Comparison of ENCODE assay signal across 8 cellular contexts in genomic region chr10:7484456-7485266, GRCh38.
A peak's percentile ranks its signal among the peaks of the same experiment; 100 is the strongest.
DNase-seq lines count a peak whose midpoint lies in the region; ATAC-seq and TF ChIP-seq lines count a peak whose summit lies in the region.

No MANE protein-coding gene starts in this region.

- H3K9ac ChIP-seq in colonic mucosa (ENCODE audit: low read depth in 2 of 2, low read length in 2 of 2) = no peak overlapping the region

- DNase-seq in colonic mucosa (peak; percentile 23), MCF 10A (ENCODE audit: unreplicated experiment) (no peak), sciatic nerve (ENCODE audit: low spot score) (no peak), HEK293T (ENCODE audit: extremely low spot score) (no peak)
- peak; percentile 27 to 30 for DNase-seq in stimulated activated CD8-positive, alpha-beta memory T cell treated with anti-CD3 and anti-CD28 coated beads, Interleukin-4, amount 100 ng/mL, for 4 hours (ENCODE audit: low read depth in 2 of 2, low spot score in 1 of 2)

- peaks cover 15% of the 10 kb centered on the region for H3K4me1 Mint-ChIP-seq in MCF 10A (ENCODE audit: insufficient read depth, unreplicated experiment)

- H3K27ac Mint-ChIP-seq in MCF 10A (ENCODE audit: low read depth, unreplicated experiment) = no peak overlapping the region

- H3K4me3 Mint-ChIP-seq in MCF 10A (ENCODE audit: unreplicated experiment) = no peak overlapping the region

- peaks cover 5% of the 10 kb centered on the region for H3K9me3 Mint-ChIP-seq in MCF 10A (ENCODE audit: unreplicated experiment)

- POLR2A ChIA-PET in MCF 10A (lab: Yijun Ruan, JAX) = no interaction called here
- POLR2A ChIA-PET in HEK293T (lab: Yijun Ruan, JAX) = no interaction called here

- H3K36me3 ChIP-seq in colonic mucosa = no peaks in the 10 kb centered on the region

- intact Hi-C loops in colonic mucosa (cut with DNase I) (no loop called here), MCF 10A (cut with micrococcal nuclease) (no loop called here), sciatic nerve (cut with DNase I) (no loop called here)

- peak; percentile 22; the same call in 1 of the 2 replicates for TF ChIP-seq POLR2A in Raji (IDR thresholded peaks at IDR 0.05; ENCODE audit: insufficient read depth, low read depth, low read length)

- no peaks in the 10 kb centered on the region for H3K36me3 Mint-ChIP-seq in MCF 10A (ENCODE audit: insufficient read depth, unreplicated experiment)

- no TSS peak for BruUV-seq in MCF 10A (replicated peaks; lab: Mats Ljungman, UMichigan)

- ATAC-seq in GM18861 (IDR thresholded peaks at IDR 0.05; ENCODE audit: unreplicated experiment) = peak; percentile 53
- peak; percentile 79 for ATAC-seq in HG02852 (IDR thresholded peaks at IDR 0.05; ENCODE audit: unreplicated experiment)
- no peak for ATAC-seq in sciatic nerve

- TF ChIP-seq CTCF in colonic mucosa (IDR thresholded peaks at IDR 0.05) (no peak), MCF 10A (IDR thresholded peaks at IDR 0.05; ENCODE audit: unreplicated experiment) (no peak)

- no peaks in the 10 kb centered on the region for H3K27me3 Mint-ChIP-seq in MCF 10A (ENCODE audit: insufficient read depth, unreplicated experiment)

- CTCF ChIA-PET in MCF 10A (lab: Yijun Ruan, JAX) (interaction anchor here (0.7 to 1.3 kb wide), 2 partner anchors 12 to 41 kb away, joined by 3 to 4 read pairs; no protein-coding TSS in a partner anchor), HEK293T (lab: Yijun Ruan, JAX) (interaction anchor here (0.7 to 0.8 kb wide), 2 partner anchors 363 to 602 kb away, joined by 3 to 4 read pairs; no protein-coding TSS in a partner anchor)

- no peak overlapping the region for H3K4me3 ChIP-seq in colonic mucosa

- H3K9me3 ChIP-seq in colonic mucosa = no peaks in the 10 kb centered on the region

- H3K4me1 ChIP-seq in colonic mucosa = no peaks in the 10 kb centered on the region

- H3K27me3 ChIP-seq in colonic mucosa = no peaks in the 10 kb centered on the region

- H3K27ac ChIP-seq in colonic mucosa = peak overlapping the region; percentile 32

TF ChIP-seq in HEK293T, 16 proteins besides CTCF, POLR2A, EP300 and RAD21:
- TF ChIP-seq PKNOX1 (IDR thresholded peaks at IDR 0.05) (no peak), TARDBP (IDR thresholded peaks at IDR 0.05) (no peak), FOXK2 (IDR thresholded peaks at IDR 0.05) (no peak)

Comparison
In these comparisons a context has a peak if more than half of its experiments do, and no peak if none do; other contexts are left out.
1. DNase-seq: peak in colonic mucosa (single experiment) and stimulated activated CD8-positive, alpha-beta memory T cell treated with anti-CD3 and anti-CD28 coated beads, Interleukin-4, amount 100 ng/mL, for 4 hours (2 of 2); none in MCF 10A (single experiment), sciatic nerve (single experiment) and HEK293T (single experiment).